12 cellular contexts compared by ENCODE assay signal in the genomic region with DNA sequence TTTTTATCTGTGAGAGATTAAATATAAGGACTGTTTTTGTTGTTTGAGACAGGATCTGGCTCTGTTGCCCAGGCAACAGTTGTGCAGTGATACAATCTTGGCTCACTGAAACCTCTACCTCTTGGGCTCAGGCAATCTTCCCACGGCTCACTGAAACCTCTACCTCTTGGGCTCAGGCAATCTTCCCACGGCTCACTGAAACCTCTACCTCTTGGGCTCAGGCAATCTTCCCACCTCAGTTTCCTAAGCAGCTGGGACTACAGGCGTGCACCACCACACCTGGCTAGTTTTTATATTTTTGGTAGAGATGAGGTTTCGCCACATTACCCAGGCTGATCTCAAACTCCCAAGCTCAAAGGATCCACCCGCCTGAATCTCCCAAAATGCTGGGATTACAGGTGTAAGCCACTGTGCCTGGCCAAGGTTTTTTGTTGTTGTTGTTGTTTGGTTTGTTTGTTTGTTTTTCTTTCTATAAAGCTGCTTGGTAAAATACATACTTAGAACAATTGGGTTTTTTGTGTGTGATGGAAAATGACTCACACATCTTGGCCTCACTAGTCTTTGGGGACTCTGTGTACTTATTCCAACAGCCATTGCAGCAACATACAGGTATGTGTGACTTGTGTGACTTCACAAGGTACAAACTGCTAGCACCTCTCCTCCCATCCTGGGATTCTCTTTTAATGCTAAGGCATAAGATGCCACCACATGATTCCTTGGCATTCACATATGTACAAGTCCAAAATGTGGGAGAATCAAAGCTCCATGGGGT. TPM values are rescaled to one million over a fixed set of nuclear protein-coding genes. Genes with fewer than 3 reads are reported as not detected.
DNase-seq lines count a peak whose midpoint lies in the region; ATAC-seq and TF ChIP-seq lines count a peak whose summit lies in the region.
"Had no signal": no experiment of that assay in that cellular context is flagged by ENCODE, and none has a peak within 500 bp of the region (broad histone marks: within the 10 kb centered on the region; RNA-seq: fewer than 3 reads in every experiment).

No MANE protein-coding gene starts in this region.

- H2BK120ac ChIP-seq in neuronal stem cell (ENCODE audit: low read depth, low read length): no peak overlapping the region

- no peaks in the 10 kb centered on the region for H4K20me1 ChIP-seq in smooth muscle cell (ENCODE audit: low read depth)

- BruUV-seq in A673 (replicated peaks; lab: Mats Ljungman, UMichigan): no TSS peak

- peak; percentile 19 for DNase-seq in activated CD4-positive, alpha-beta memory T cell treated with anti-CD3 and anti-CD28 coated beads for 36 hours
- no peak for DNase-seq in activated CD4-positive, alpha-beta memory T cell treated with anti-CD3 and anti-CD28 coated beads, Interleukin-2, amount 10 ng/mL, durations not matched to agents 7 days and 5 days
- DNase-seq in smooth muscle cell (lab: John Stamatoyannopoulos, UW; ENCODE audit: unreplicated experiment): no peak
- no peak for DNase-seq in neuronal stem cell (ENCODE audit: low spot score)
- DNase-seq in vagina (ENCODE audit: extremely low spot score in 2 of 2): no peak
- DNase-seq in A673 (ENCODE audit: low spot score): no peak
- DNase-seq: activated CD8-positive, alpha-beta memory T cell treated with anti-CD3 and anti-CD28 coated beads, Interleukin-2, amount 10 ng/mL, durations not matched to agents 7 days and 5 days; left ventricle myocardium superior had no signal

- H2AFZ ChIP-seq in smooth muscle cell (ENCODE audit: low read depth): no peak overlapping the region
- no peak overlapping the region for H2AFZ ChIP-seq in neuronal stem cell (ENCODE audit: low read length)

- H3K27me3 ChIP-seq in smooth muscle cell (ENCODE audit: low read depth): no peaks in the 10 kb centered on the region
- H3K27me3 ChIP-seq in neuronal stem cell (ENCODE audit: control insufficient read depth in 3 of 3, insufficient read depth in 3 of 3, low read depth in 1 of 3, low read length in 3 of 3): no peaks in the 10 kb centered on the region
- no peaks in the 10 kb centered on the region for H3K27me3 ChIP-seq in vagina
- H3K27me3 ChIP-seq in A673 (replicated peaks; ENCODE audit: insufficient read depth, low read depth, low read length, poor library complexity): no peaks in the 10 kb centered on the region

- no peak overlapping the region for H3K27ac Mint-ChIP-seq in activated CD4-positive, alpha-beta memory T cell treated with anti-CD3 and anti-CD28 coated beads for 36 hours
- H3K27ac Mint-ChIP-seq in activated CD4-positive, alpha-beta memory T cell treated with anti-CD3 and anti-CD28 coated beads, Interleukin-2, amount 10 ng/mL, durations not matched to agents 7 days and 5 days: no peak overlapping the region
- H3K27ac Mint-ChIP-seq: activated CD8-positive, alpha-beta memory T cell treated with anti-CD3 and anti-CD28 coated beads, Interleukin-2, amount 10 ng/mL, durations not matched to agents 7 days and 5 days; IgD-negative memory B cell; type B pancreatic cell had no signal

- no peaks in the 10 kb centered on the region for H3K36me3 ChIP-seq in smooth muscle cell (ENCODE audit: low read depth)
- no peaks in the 10 kb centered on the region for H3K36me3 ChIP-seq in neuronal stem cell (replicated peaks in 1 of 2; ENCODE audit: control insufficient read depth in 2 of 2, insufficient read depth in 2 of 2, low read length in 2 of 2)
- no peaks in the 10 kb centered on the region for H3K36me3 ChIP-seq in vagina
- H3K36me3 ChIP-seq in A673 (ENCODE audit: insufficient read depth, low read length, poor library complexity, severe bottlenecking): no peaks in the 10 kb centered on the region

- no peak overlapping the region for H2BK5ac ChIP-seq in neuronal stem cell (ENCODE audit: low read length)

- no peaks in the 10 kb centered on the region for H3K4me1 ChIP-seq in smooth muscle cell (ENCODE audit: low read depth)
- no peaks in the 10 kb centered on the region for H3K4me1 ChIP-seq in neuronal stem cell (ENCODE audit: control insufficient read depth in 2 of 2, insufficient read depth in 1 of 2, low read depth in 1 of 2, low read length in 2 of 2)
- H3K4me1 ChIP-seq in vagina: no peaks in the 10 kb centered on the region
- H3K4me1 ChIP-seq in A673 (ENCODE audit: insufficient read depth, low read length, poor library complexity, severe bottlenecking): no peaks in the 10 kb centered on the region

- H2BK12ac ChIP-seq in neuronal stem cell (ENCODE audit: low read length): no peak overlapping the region

- no peak overlapping the region for H3K4ac ChIP-seq in neuronal stem cell (ENCODE audit: low read length)

- H3K9me3 Mint-ChIP-seq in activated CD4-positive, alpha-beta memory T cell treated with anti-CD3 and anti-CD28 coated beads for 36 hours: no peaks in the 10 kb centered on the region
- H3K9me3 Mint-ChIP-seq in activated CD4-positive, alpha-beta memory T cell treated with anti-CD3 and anti-CD28 coated beads, Interleukin-2, amount 10 ng/mL, durations not matched to agents 7 days and 5 days: no peaks in the 10 kb centered on the region
- H3K9me3 Mint-ChIP-seq: IgD-negative memory B cell, type B pancreatic cell had no signal

- WGBS in smooth muscle cell (ENCODE audit: low lambda C conversion rate): 84% methylated on average over 5 of the region's 5 CpGs
- no CpG with 5 or more reads among the region's 5 CpGs for WGBS in neuronal stem cell (ENCODE audit: extremely low coverage in 2 of 2, insufficient read length in 2 of 2, insufficient replicate concordance in 1 of 2), 2 donors

- no peak overlapping the region for H3K14ac ChIP-seq in neuronal stem cell (ENCODE audit: low read length)

- CTCF ChIA-PET in activated CD4-positive, alpha-beta memory T cell treated with anti-CD3 and anti-CD28 coated beads for 36 hours (lab: Charles Lee): no interaction called here
- CTCF ChIA-PET in activated CD4-positive, alpha-beta memory T cell treated with anti-CD3 and anti-CD28 coated beads, Interleukin-2, amount 10 ng/mL, durations not matched to agents 7 days and 5 days (lab: Charles Lee): no interaction called here
- CTCF ChIA-PET in A673 (lab: Charles Lee): no interaction called here

- no peak overlapping the region for H3K23ac ChIP-seq in neuronal stem cell (ENCODE audit: low read depth, low read length, poor library complexity)

- POLR2A ChIA-PET in activated CD4-positive, alpha-beta memory T cell treated with anti-CD3 and anti-CD28 coated beads for 36 hours (lab: Charles Lee): no interaction called here
- POLR2A ChIA-PET in activated CD4-positive, alpha-beta memory T cell treated with anti-CD3 and anti-CD28 coated beads, Interleukin-2, amount 10 ng/mL, durations not matched to agents 7 days and 5 days (lab: Charles Lee): no interaction called here
- POLR2A ChIA-PET in A673 (lab: Charles Lee; ENCODE audit: low non-redundant PET): no interaction called here

- H3K9me3 ChIP-seq in smooth muscle cell (replicated peaks; ENCODE audit: low read depth) (no peaks in the 10 kb centered on the region), neuronal stem cell (replicated peaks in 1 of 2; ENCODE audit: control insufficient read depth in 2 of 2, insufficient read depth in 1 of 2, low read depth in 1 of 2, low read length in 2 of 2) (no peaks in the 10 kb centered on the region), vagina (no peaks in the 10 kb centered on the region), A673 (ENCODE audit: low read depth, low read length, poor library complexity, severe bottlenecking) (no peaks in the 10 kb centered on the region)

- H3K79me2 ChIP-seq in smooth muscle cell (ENCODE audit: low read depth): no peaks in the 10 kb centered on the region

- H3K18ac ChIP-seq in neuronal stem cell (ENCODE audit: low read length): no peak overlapping the region

- peak overlapping the region; percentile 11 for H3K9ac ChIP-seq in smooth muscle cell (ENCODE audit: low read depth)
- no peak overlapping the region for H3K9ac ChIP-seq in neuronal stem cell (ENCODE audit: low read depth, low read length, poor library complexity)

- no peak for TF ChIP-seq POLR2A in vagina (IDR thresholded peaks at IDR 0.05)

- H3F3A ChIP-seq in smooth muscle cell (ENCODE audit: low read depth): no peaks in the 10 kb centered on the region

- no peak overlapping the region for H4K91ac ChIP-seq in neuronal stem cell (ENCODE audit: low read depth, low read length, poor library complexity)

- no peaks in the 10 kb centered on the region for H3K36me3 Mint-ChIP-seq in activated CD4-positive, alpha-beta memory T cell treated with anti-CD3 and anti-CD28 coated beads for 36 hours
- no peaks in the 10 kb centered on the region for H3K36me3 Mint-ChIP-seq in activated CD4-positive, alpha-beta memory T cell treated with anti-CD3 and anti-CD28 coated beads, Interleukin-2, amount 10 ng/mL, durations not matched to agents 7 days and 5 days (ENCODE audit: low read depth)
- H3K36me3 Mint-ChIP-seq: IgD-negative memory B cell, type B pancreatic cell had no signal

- H3K27ac ChIP-seq in smooth muscle cell (ENCODE audit: low read depth) (peak overlapping the region; percentile 53), neuronal stem cell (replicated peaks; ENCODE audit: low read length) (no peak overlapping the region), vagina (no peak overlapping the region), A673 (ENCODE audit: low read depth, low read length, poor library complexity, severe bottlenecking) (no peak overlapping the region)

- H4K8ac ChIP-seq in neuronal stem cell (ENCODE audit: low read depth, low read length): no peak overlapping the region

- no peak overlapping the region for H3K4me2 ChIP-seq in smooth muscle cell
- no peak overlapping the region for H3K4me2 ChIP-seq in neuronal stem cell (ENCODE audit: insufficient read depth, low read length, poor library complexity, severe bottlenecking)

- no peak overlapping the region for H3K4me3 Mint-ChIP-seq in activated CD4-positive, alpha-beta memory T cell treated with anti-CD3 and anti-CD28 coated beads for 36 hours
- no peak overlapping the region for H3K4me3 Mint-ChIP-seq in activated CD4-positive, alpha-beta memory T cell treated with anti-CD3 and anti-CD28 coated beads, Interleukin-2, amount 10 ng/mL, durations not matched to agents 7 days and 5 days
- H3K4me3 Mint-ChIP-seq: activated CD8-positive, alpha-beta memory T cell treated with anti-CD3 and anti-CD28 coated beads, Interleukin-2, amount 10 ng/mL, durations not matched to agents 7 days and 5 days; IgD-negative memory B cell; type B pancreatic cell had no signal

- TF ChIP-seq CTCF in smooth muscle cell (IDR thresholded peaks at IDR 0.05; ENCODE audit: borderline replicate concordance, insufficient read depth, poor library complexity, severe bottlenecking) (no peak), vagina (IDR thresholded peaks at IDR 0.05) (no peak), A673 (conservative IDR thresholded peaks at IDR 0.05; ENCODE audit: low read depth, low read length) (no peak)

- ATAC-seq in HG02623 (IDR thresholded peaks at IDR 0.05; ENCODE audit: unreplicated experiment): peak; percentile 96
- peak; percentile 95 for ATAC-seq in HG03565 (IDR thresholded peaks at IDR 0.05; ENCODE audit: unreplicated experiment)
- ATAC-seq: activated CD8-positive, alpha-beta memory T cell treated with anti-CD3 and anti-CD28 coated beads, Interleukin-2, amount 10 ng/mL, durations not matched to agents 7 days and 5 days; left ventricle myocardium superior had no signal

- no peak overlapping the region for H2AK5ac ChIP-seq in neuronal stem cell (ENCODE audit: low read depth, low read length)

- no peak overlapping the region for H3K4me3 ChIP-seq in smooth muscle cell
- no peak overlapping the region for H3K4me3 ChIP-seq in neuronal stem cell (ENCODE audit: low read length in 2 of 2)
- no peak overlapping the region for H3K4me3 ChIP-seq in vagina
- no peak overlapping the region for H3K4me3 ChIP-seq in A673 (ENCODE audit: low read depth, low read length, poor library complexity, severe bottlenecking)

- no peaks in the 10 kb centered on the region for H3K27me3 Mint-ChIP-seq in activated CD4-positive, alpha-beta memory T cell treated with anti-CD3 and anti-CD28 coated beads for 36 hours
- H3K27me3 Mint-ChIP-seq in activated CD4-positive, alpha-beta memory T cell treated with anti-CD3 and anti-CD28 coated beads, Interleukin-2, amount 10 ng/mL, durations not matched to agents 7 days and 5 days: peaks cover 1% of the 10 kb centered on the region
- H3K27me3 Mint-ChIP-seq: activated CD8-positive, alpha-beta memory T cell treated with anti-CD3 and anti-CD28 coated beads, Interleukin-2, amount 10 ng/mL, durations not matched to agents 7 days and 5 days; IgD-negative memory B cell; type B pancreatic cell had no signal

- peaks cover 7% of the 10 kb centered on the region for H3K4me1 Mint-ChIP-seq in activated CD4-positive, alpha-beta memory T cell treated with anti-CD3 and anti-CD28 coated beads for 36 hours (ENCODE audit: low read depth)
- no peaks in the 10 kb centered on the region for H3K4me1 Mint-ChIP-seq in activated CD4-positive, alpha-beta memory T cell treated with anti-CD3 and anti-CD28 coated beads, Interleukin-2, amount 10 ng/mL, durations not matched to agents 7 days and 5 days
- H3K4me1 Mint-ChIP-seq: activated CD8-positive, alpha-beta memory T cell treated with anti-CD3 and anti-CD28 coated beads, Interleukin-2, amount 10 ng/mL, durations not matched to agents 7 days and 5 days had no signal

- H2BK15ac ChIP-seq in neuronal stem cell (ENCODE audit: low read length): no peak overlapping the region

- H3K79me1 ChIP-seq in neuronal stem cell (ENCODE audit: low read depth, low read length): peaks cover 1% of the 10 kb centered on the region

- intact Hi-C loops in activated CD4-positive, alpha-beta memory T cell treated with anti-CD3 and anti-CD28 coated beads for 36 hours (cut with micrococcal nuclease): no loop called here
- intact Hi-C loops in vagina (cut with DNase I): no loop called here
- intact Hi-C loops in A673 (cut with micrococcal nuclease; ENCODE audit: unreplicated experiment): no loop called here

RNA-seq across cellular contexts. Expression of a gene that starts 36.5 kb away (rescaled TPM):
- 10 to 100 TPM; 25.1 to 25.4 TPM for total RNA-seq in activated CD4-positive, alpha-beta memory T cell treated with anti-CD3 and anti-CD28 coated beads for 36 hours
- 10 to 100 TPM; 22.5 to 23.5 TPM for total RNA-seq in activated CD4-positive, alpha-beta memory T cell treated with anti-CD3 and anti-CD28 coated beads, Interleukin-2, amount 10 ng/mL, durations not matched to agents 7 days and 5 days
- total RNA-seq in smooth muscle cell: 59.6 and 69.5 TPM in 2 replicates
- 21.3 and 28.9 TPM in 2 replicates for polyA plus RNA-seq in smooth muscle cell
- 33.3 TPM for polyA plus RNA-seq in neuronal stem cell (2013, experiment 1 of 2)
- polyA plus RNA-seq in neuronal stem cell (2013, experiment 2 of 2): 33.5 TPM
- total RNA-seq in vagina: 22.1 TPM
- total RNA-seq in A673 (2021): 34.2 and 35.4 TPM in 2 replicates
